ENCODE assay signal across 14 cellular contexts in the genomic region with DNA sequence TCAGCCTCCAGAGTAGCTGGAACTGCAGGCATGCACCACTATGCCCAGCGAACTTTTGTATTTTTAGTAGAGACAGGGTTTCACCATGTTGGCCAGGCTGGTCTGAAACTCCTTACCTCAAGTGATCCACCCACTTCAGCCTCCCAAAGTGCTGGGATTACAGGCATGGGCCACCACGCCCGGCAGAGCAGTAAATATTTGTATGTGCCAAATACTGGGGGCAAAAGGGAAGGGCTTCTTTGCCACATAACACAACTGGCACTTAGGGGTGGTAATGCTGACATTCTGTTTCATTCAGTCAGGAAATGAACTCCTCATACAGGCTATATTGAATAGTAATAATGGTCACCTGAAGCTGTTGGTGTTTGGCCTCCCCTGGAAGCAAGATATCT. TPM values are rescaled to one million over a fixed set of nuclear protein-coding genes. Genes with fewer than 3 reads are reported as not detected.
DNase-seq lines count a peak whose midpoint lies in the region; ATAC-seq, FAIRE-seq and TF ChIP-seq lines count a peak whose summit lies in the region.
"Had no signal": no experiment of that assay in that cellular context is flagged by ENCODE, and none has a peak within 500 bp of the region (broad histone marks: within the 10 kb centered on the region; RNA-seq: fewer than 3 reads in every experiment).

No MANE protein-coding gene starts in this region.

- peak overlapping the region; percentile 78 for H3K27ac Mint-ChIP-seq in stimulated activated naive CD8-positive, alpha-beta T cell treated with anti-CD3 and anti-CD28 coated beads, Interleukin-15, Interleukin-2, amounts not matched to agents 100 ng/mL and 50 ng/mL, for 24 hours

- H3K9me3 Mint-ChIP-seq in stimulated activated naive CD8-positive, alpha-beta T cell treated with anti-CD3 and anti-CD28 coated beads, Interleukin-15, Interleukin-2, amounts not matched to agents 100 ng/mL and 50 ng/mL, for 24 hours: no peaks in the 10 kb centered on the region

- no peak overlapping the region for H4K5ac ChIP-seq in mesendoderm (ENCODE audit: low read length)

- H3K56ac ChIP-seq in mesendoderm (ENCODE audit: low read length): no peak overlapping the region

- H3K36me3 ChIP-seq in SK-N-SH (replicated peaks in 1 of 2; ENCODE audit: control insufficient read depth in 1 of 2, insufficient read depth in 2 of 2, low read length in 1 of 2) (peaks cover 0 to 10% of the 10 kb centered on the region in 2 experiments), endothelial cell of umbilical vein (ENCODE audit: control insufficient read depth in 2 of 2, extremely low read depth in 1 of 2, insufficient read depth in 2 of 2, low read length in 2 of 2) (peaks cover 0 to 18% of the 10 kb centered on the region in 2 experiments), mesendoderm (ENCODE audit: control insufficient read depth, insufficient read depth, low read length) (peaks cover 10% of the 10 kb centered on the region), right lobe of liver (peaks cover 4 to 29% (median 13%) of the 10 kb centered on the region in 4 donors)

- no peak overlapping the region for H3K18ac ChIP-seq in mesendoderm (ENCODE audit: low read length)

- CTCF ChIA-PET in SK-N-SH (lab: Yijun Ruan, JAX): interaction anchor here (1.3 to 4.2 kb wide), 5 partner anchors 10 to 138 kb away, joined by 4 to 24 read pairs (median 5); no protein-coding TSS in a partner anchor
- CTCF ChIA-PET in endothelial cell of umbilical vein (lab: Charles Lee): interaction anchor here (0.8 to 4.7 kb wide), 4 partner anchors 8 to 130 kb away, joined by 4 to 32 read pairs (median 6); no protein-coding TSS in a partner anchor

- no peak for DNase-seq in stimulated activated naive CD8-positive, alpha-beta T cell treated with anti-CD3 and anti-CD28 coated beads, Interleukin-15, Interleukin-2, amounts not matched to agents 100 U/mL and 50 U/mL, for 24 hours
- DNase-seq in SK-N-SH (no peak), endothelial cell of umbilical vein (ENCODE audit: low read depth, low spot score) (no peak), pons (ENCODE audit: low spot score) (no peak), mesendoderm (no peak), NCI-H2029 treated with DMSO at 0.1 percent for 48 hours (lab: John Stamatoyannopoulos, UW) (no peak), right lobe of liver (no peak)
- DNase-seq: AML-193, body of pancreas, DMS79 treated with DMSO at 0.1 percent for 48 hours had no signal

- H3K23ac ChIP-seq in mesendoderm (ENCODE audit: low read length): no peak overlapping the region

- H3K4me1 Mint-ChIP-seq in stimulated activated naive CD8-positive, alpha-beta T cell treated with anti-CD3 and anti-CD28 coated beads, Interleukin-15, Interleukin-2, amounts not matched to agents 100 ng/mL and 50 ng/mL, for 24 hours (ENCODE audit: low read depth): peaks cover 35% of the 10 kb centered on the region

- peaks cover 7% of the 10 kb centered on the region; the same call in 1 of the 2 replicates for H3K79me2 ChIP-seq in SK-N-SH (ENCODE audit: insufficient read depth)
- H3K79me2 ChIP-seq in endothelial cell of umbilical vein (ENCODE audit: control insufficient read depth, insufficient read depth, low read length): no peaks in the 10 kb centered on the region
- H3K79me2 ChIP-seq in mesendoderm (ENCODE audit: control insufficient read depth, insufficient read depth, low read length): no peaks in the 10 kb centered on the region

- H2AFZ ChIP-seq in SK-N-SH (ENCODE audit: low read depth) (no peak overlapping the region), endothelial cell of umbilical vein (ENCODE audit: low read depth, low read length) (no peak overlapping the region)

- dilution Hi-C loops in endothelial cell of umbilical vein (cut with MboI; ENCODE audit: extremely low pct_ligation_motif_present, low sequenced_read_pairs): no loop called here

- H3K9me3 ChIP-seq in SK-N-SH (no peaks in the 10 kb centered on the region), endothelial cell of umbilical vein (replicated peaks; ENCODE audit: control insufficient read depth, insufficient read depth, low read length) (no peaks in the 10 kb centered on the region), right lobe of liver (no peaks in the 10 kb centered on the region)
- H3K9me3 ChIP-seq: body of pancreas had no signal

- 0 out of 2 replicates have a peak overlapping the region, but pooled peaks have one; percentile 32 for H3K9ac ChIP-seq in SK-N-SH
- H3K9ac ChIP-seq in endothelial cell of umbilical vein (replicated peaks; ENCODE audit: extremely low read depth, insufficient read depth, low read length): no peak overlapping the region
- no peak overlapping the region for H3K9ac ChIP-seq in mesendoderm (ENCODE audit: low read length)

- TF ChIP-seq EP300 in SK-N-SH (IDR thresholded peaks at IDR 0.05; ENCODE audit: borderline replicate concordance in 1 of 2, low read depth in 1 of 2, low read length in 1 of 2): no peak

- H4K8ac ChIP-seq in mesendoderm (ENCODE audit: low read depth, low read length): no peak overlapping the region

- H3K27me3 Mint-ChIP-seq in stimulated activated naive CD8-positive, alpha-beta T cell treated with anti-CD3 and anti-CD28 coated beads, Interleukin-15, Interleukin-2, amounts not matched to agents 100 ng/mL and 50 ng/mL, for 24 hours: peaks cover 4% of the 10 kb centered on the region

- no peak for FAIRE-seq in endothelial cell of umbilical vein (lab: Jason Lieb, UNC)

- H3K27ac ChIP-seq in SK-N-SH (ENCODE audit: low read depth in 2 of 2, low read length in 1 of 2) (peak overlapping the region in 1 of 2 experiments; percentile 71; a peak in 2 of 4 replicates), endothelial cell of umbilical vein (ENCODE audit: insufficient read depth, low read depth, low read length) (peak overlapping the region; percentile 56), mesendoderm (ENCODE audit: low read depth, low read length) (no peak overlapping the region), right lobe of liver (no peak overlapping the region)
- H3K27ac ChIP-seq: body of pancreas, SK-N-MC had no signal

- H4K20me1 ChIP-seq in SK-N-SH (ENCODE audit: insufficient read depth): no peaks in the 10 kb centered on the region
- H4K20me1 ChIP-seq in endothelial cell of umbilical vein (replicated peaks; ENCODE audit: control insufficient read depth, extremely low read depth, insufficient read depth, low read length): no peaks in the 10 kb centered on the region

- BruUV-seq in endothelial cell of umbilical vein (replicated peaks; lab: Mats Ljungman, UMichigan): no TSS peak

- POLR2A ChIA-PET in SK-N-SH (lab: Yijun Ruan, JAX): no interaction called here
- POLR2A ChIA-PET in endothelial cell of umbilical vein (lab: Charles Lee): no interaction called here

- TF ChIP-seq CTCF in SK-N-SH (IDR thresholded peaks at IDR 0.05) (no peak), endothelial cell of umbilical vein (IDR thresholded peaks at IDR 0.05; ENCODE audit: extremely low read depth in 1 of 2, insufficient read depth in 1 of 2, low read depth in 1 of 2, low read length in 2 of 2) (no peak), right lobe of liver (IDR thresholded peaks at IDR 0.05) (no peak)

- H3K36me3 Mint-ChIP-seq in stimulated activated naive CD8-positive, alpha-beta T cell treated with anti-CD3 and anti-CD28 coated beads, Interleukin-15, Interleukin-2, amounts not matched to agents 100 ng/mL and 50 ng/mL, for 24 hours (ENCODE audit: low read depth): peaks cover 4% of the 10 kb centered on the region

- no peak overlapping the region for H2BK5ac ChIP-seq in mesendoderm (ENCODE audit: low read length)

- no peak overlapping the region for H3K4me3 Mint-ChIP-seq in stimulated activated naive CD8-positive, alpha-beta T cell treated with anti-CD3 and anti-CD28 coated beads, Interleukin-15, Interleukin-2, amounts not matched to agents 100 ng/mL and 50 ng/mL, for 24 hours

- no peak for TF ChIP-seq POLR2A in endothelial cell of umbilical vein (IDR thresholded peaks at IDR 0.05; ENCODE audit: low read depth, low read length)
- no peak for TF ChIP-seq POLR2A in right lobe of liver (IDR thresholded peaks at IDR 0.05)

- H2BK15ac ChIP-seq in mesendoderm (replicated peaks; ENCODE audit: low read depth): no peak overlapping the region

- H3F3A ChIP-seq in SK-N-SH (replicated peaks; ENCODE audit: insufficient read depth): peaks cover 20% of the 10 kb centered on the region

- WGBS in SK-N-SH (ENCODE audit: low lambda C conversion rate): 100% methylated on average over 1 of the region's 3 CpGs
- WGBS in mesendoderm (ENCODE audit: extremely low coverage, insufficient coverage, low lambda C conversion rate): no CpG with 5 or more reads among the region's 3 CpGs
- 83% methylated on average over 1 of the region's 3 CpGs for WGBS in right lobe of liver (ENCODE audit: insufficient coverage, low coverage, low lambda C conversion rate, missing lambda C conversion rate)

- H3K4me2 ChIP-seq in SK-N-SH: peak overlapping the region; percentile 39; the same call in 1 of the 2 replicates
- H3K4me2 ChIP-seq in endothelial cell of umbilical vein (ENCODE audit: insufficient read depth, low read length): no peak overlapping the region
- no peak overlapping the region for H3K4me2 ChIP-seq in mesendoderm (ENCODE audit: low read length)

- H3K79me1 ChIP-seq in mesendoderm (ENCODE audit: low read length): peaks cover 3% of the 10 kb centered on the region

- H2AK5ac ChIP-seq in mesendoderm (ENCODE audit: low read length): no peak overlapping the region

- intact Hi-C loops in endothelial cell of umbilical vein (cut with micrococcal nuclease) (no loop called here), right lobe of liver (cut with DNase I) (no loop called here)

- H3K4me3 ChIP-seq in SK-N-SH (ENCODE audit: low read depth in 2 of 2, low read length in 1 of 2) (no peak overlapping the region), endothelial cell of umbilical vein (replicated peaks in 1 of 3; ENCODE audit: insufficient read depth in 1 of 3, low read depth in 1 of 3, low read length in 3 of 3) (no peak overlapping the region), mesendoderm (ENCODE audit: low read length) (no peak overlapping the region), right lobe of liver (no peak overlapping the region)
- H3K4me3 ChIP-seq: body of pancreas, SK-N-MC had no signal

- TF ChIP-seq RAD21 in SK-N-SH (IDR thresholded peaks at IDR 0.05; ENCODE audit: low read length): no peak

- no peaks in the 10 kb centered on the region for H3K9me2 ChIP-seq in SK-N-SH

- no peak for ATAC-seq in stimulated activated naive CD8-positive, alpha-beta T cell treated with anti-CD3 and anti-CD28 coated beads, Interleukin-15, Interleukin-2, amounts not matched to agents 100 U/mL and 50 U/mL, for 24 hours
- ATAC-seq in right lobe of liver: no peak
- ATAC-seq: body of pancreas had no signal

- no peaks in the 10 kb centered on the region for H3K9me1 ChIP-seq in endothelial cell of umbilical vein (replicated peaks; ENCODE audit: control insufficient read depth, extremely low read depth, insufficient read depth, low read length)

- H3K4ac ChIP-seq in mesendoderm (ENCODE audit: low read depth, low read length): no peak overlapping the region

- H3K4me1 ChIP-seq in SK-N-SH (ENCODE audit: control insufficient read depth in 1 of 2, insufficient read depth in 2 of 2, low read depth in 1 of 2, low read length in 1 of 2) (peaks cover 2 to 8% of the 10 kb centered on the region in 2 experiments; a peak in 2 of 4 replicates), endothelial cell of umbilical vein (ENCODE audit: control insufficient read depth, extremely low read depth, insufficient read depth, low read length) (peaks cover 13% of the 10 kb centered on the region), mesendoderm (ENCODE audit: control insufficient read depth, low read depth, low read length) (no peaks in the 10 kb centered on the region), right lobe of liver (no peaks in the 10 kb centered on the region)

- H3K27me3 ChIP-seq in SK-N-SH (ENCODE audit: insufficient read depth): no peaks in the 10 kb centered on the region
- no peaks in the 10 kb centered on the region for H3K27me3 ChIP-seq in endothelial cell of umbilical vein (ENCODE audit: control insufficient read depth in 2 of 2, insufficient read depth in 2 of 2, low read length in 2 of 2)
- H3K27me3 ChIP-seq in mesendoderm (ENCODE audit: insufficient read depth, low read length, poor library complexity): no peaks in the 10 kb centered on the region
- no peaks in the 10 kb centered on the region for H3K27me3 ChIP-seq in right lobe of liver
- H3K27me3 ChIP-seq: body of pancreas had no signal

- no peak overlapping the region for H2BK120ac ChIP-seq in mesendoderm (ENCODE audit: low read depth, low read length)

RNA-seq across cellular contexts. Expression of gene ACSM6, which starts 41.6 kb away (rescaled TPM):
- polyA plus RNA-seq in SK-N-SH (2012; rRNA removed): not detected in 2 replicates
- polyA plus RNA-seq in SK-N-SH (2012; cell fraction: cytosol; rRNA removed): not detected in 2 replicates
- polyA plus RNA-seq in SK-N-SH (2012; cell fraction: nucleus; rRNA removed): not detected in 2 replicates
- total RNA-seq in endothelial cell of umbilical vein: not detected in 2 replicates
- not detected in 2 replicates for polyA plus RNA-seq in endothelial cell of umbilical vein
- not detected in 2 replicates for polyA plus RNA-seq in endothelial cell of umbilical vein (2011; cell fraction: cytosol; rRNA removed)
- not detected in 2 replicates for polyA plus RNA-seq in endothelial cell of umbilical vein (2011; cell fraction: nucleus; rRNA removed)
- polyA plus RNA-seq in endothelial cell of umbilical vein (2012): not detected in 2 replicates
- not detected in 2 replicates for polyA minus RNA-seq in endothelial cell of umbilical vein
- not detected for polyA minus RNA-seq in endothelial cell of umbilical vein (2011; cell fraction: cytosol; rRNA and poly(A)+ RNA removed)
- polyA minus RNA-seq in endothelial cell of umbilical vein (2011; cell fraction: nucleus; rRNA and poly(A)+ RNA removed): not detected in 2 replicates
- 0.04 TPM for polyA plus RNA-seq in mesendoderm (2013, experiment 1 of 2)
- polyA plus RNA-seq in mesendoderm (2013, experiment 2 of 2): 0.04 TPM
- total RNA-seq in right lobe of liver: under 1 TPM in 1 of 6 experiments, not detected in 5; 0.12 TPM
- total RNA-seq: HT1080, osteocyte had no signal

RNA-seq across cellular contexts. Expression of gene PDLIM1, which starts 55.1 kb away (rescaled TPM):
- 74.4 and 97.2 TPM in 2 replicates for polyA plus RNA-seq in SK-N-SH (2012; rRNA removed)
- 89.3 and 96.8 TPM in 2 replicates for polyA plus RNA-seq in SK-N-SH (2012; cell fraction: cytosol; rRNA removed)
- polyA plus RNA-seq in SK-N-SH (2012; cell fraction: nucleus; rRNA removed): 68.2 and 70.4 TPM in 2 replicates
- total RNA-seq in endothelial cell of umbilical vein: 70.4 and 122 TPM in 2 replicates
- 84.8 and 91.1 TPM in 2 replicates for polyA plus RNA-seq in endothelial cell of umbilical vein
- polyA plus RNA-seq in endothelial cell of umbilical vein (2011; cell fraction: cytosol; rRNA removed): 102 and 105 TPM in 2 replicates
- 49.1 and 58.9 TPM in 2 replicates for polyA plus RNA-seq in endothelial cell of umbilical vein (2011; cell fraction: nucleus; rRNA removed)
- 192 and 244 TPM in 2 replicates for polyA plus RNA-seq in endothelial cell of umbilical vein (2012)
- polyA minus RNA-seq in endothelial cell of umbilical vein: 67.0 and 86.1 TPM in 2 replicates
- 12.6 TPM for polyA minus RNA-seq in endothelial cell of umbilical vein (2011; cell fraction: cytosol; rRNA and poly(A)+ RNA removed)
- 32.6 and 32.8 TPM in 2 replicates for polyA minus RNA-seq in endothelial cell of umbilical vein (2011; cell fraction: nucleus; rRNA and poly(A)+ RNA removed)
- polyA plus RNA-seq in mesendoderm (2013, experiment 1 of 2): 212 TPM
- polyA plus RNA-seq in mesendoderm (2013, experiment 2 of 2): 220 TPM
- total RNA-seq in right lobe of liver: 100 to 1,000 TPM in 1 of 6 experiments, 10 to 100 TPM in 5; 63.9 to 105 (median 82.1) TPM
